Comparison of ENCODE assay signal across 17 cellular contexts in the genomic region with DNA sequence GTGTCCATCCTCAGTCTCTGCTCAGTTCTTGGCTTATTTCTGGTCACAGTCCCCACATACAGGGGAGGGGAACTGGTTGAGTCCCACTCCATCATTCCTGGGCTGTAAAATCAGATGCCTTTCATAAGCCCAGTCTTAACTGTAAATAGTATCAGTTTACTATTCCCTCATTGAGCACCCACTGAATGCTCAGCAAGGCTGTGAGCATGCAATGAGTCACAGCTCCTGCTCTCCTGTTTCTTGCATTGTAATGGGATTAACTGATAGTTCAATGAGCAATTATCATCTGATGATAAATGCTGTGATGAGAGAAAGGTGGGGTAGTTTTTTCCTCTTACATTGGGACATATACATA.
DNase-seq lines count a peak whose midpoint lies in the region; ATAC-seq and TF ChIP-seq lines count a peak whose summit lies in the region.
"Had no signal": no experiment of that assay in that cellular context is flagged by ENCODE, and none has a peak within 500 bp of the region (broad histone marks: within the 10 kb centered on the region; RNA-seq: fewer than 3 reads in every experiment).

No MANE protein-coding gene starts in this region.

- H3K27me3 Mint-ChIP-seq in chondrocyte (ENCODE audit: low read depth) = no peaks in the 10 kb centered on the region

- H3K4me1 ChIP-seq in IMR-90 (ENCODE audit: control insufficient read depth, insufficient read depth, low read length) (peaks cover 19% of the 10 kb centered on the region), left lung (peaks cover 0 to 8% of the 10 kb centered on the region in 2 donors)

- H4K91ac ChIP-seq in IMR-90 (ENCODE audit: insufficient read depth, low read depth, low read length) = peak overlapping the region; percentile 61

- peak overlapping the region; percentile 53 for H2AFZ ChIP-seq in IMR-90 (replicated peaks; ENCODE audit: low read length, poor library complexity)

- H3K4me2 ChIP-seq in IMR-90 (ENCODE audit: low read depth, low read length) = peak overlapping the region; percentile 72; the same call in 1 of the 2 replicates

- H3K36me3 ChIP-seq in IMR-90 (ENCODE audit: control insufficient read depth, insufficient read depth, low read length) (no peaks in the 10 kb centered on the region), left lung (no peaks in the 10 kb centered on the region)
- H3K36me3 ChIP-seq: esophagus squamous epithelium, ovary had no signal

- in situ Hi-C loops in IMR-90 (cut with MboI; ENCODE audit: low sequenced_read_pairs) (no loop called here), GM13976 (cut with MboI; ENCODE audit: low sequenced_read_pairs, unreplicated experiment) (no loop called here)

- peak overlapping the region; percentile 92 for H2BK5ac ChIP-seq in IMR-90 (ENCODE audit: low read depth, low read length, poor library complexity, severe bottlenecking)

- H3K27ac ChIP-seq in IMR-90 (ENCODE audit: insufficient read depth, low read length) (peak overlapping the region; percentile 58), left lung (no peak overlapping the region), substantia nigra (ENCODE audit: low read depth, low read length, poor library complexity, severe bottlenecking) (no peak overlapping the region)
- H3K27ac ChIP-seq: esophagus squamous epithelium, HL-60, ovary had no signal

- H3K14ac ChIP-seq in IMR-90 (replicated peaks; ENCODE audit: low read depth, low read length) = peak overlapping the region; percentile 54

- H2BK20ac ChIP-seq in IMR-90 (ENCODE audit: low read depth, low read length) = peak overlapping the region; percentile 81

- H4K8ac ChIP-seq in IMR-90 (ENCODE audit: low read depth in 2 of 2, low read length in 2 of 2) = peak overlapping the region; percentile 57 to 77

- peak overlapping the region; percentile 18 for H2AK9ac ChIP-seq in IMR-90 (replicated peaks; ENCODE audit: low read depth, low read length, poor library complexity)

- peak; percentile 64 for ATAC-seq in IMR-90 (ENCODE audit: low read depth)
- ATAC-seq in left lung = peak; percentile 47
- ATAC-seq: activated naive CD8-positive, alpha-beta T cell treated with anti-CD3 and anti-CD28 coated beads, Interleukin-2, amount 50 U/mL, for 24 hours had no signal

- no peak for TF ChIP-seq POLR2A in IMR-90 (IDR thresholded peaks at IDR 0.05; ENCODE audit: low read depth, low read length)

- peak overlapping the region; percentile 82 for H3K23ac ChIP-seq in IMR-90 (ENCODE audit: low read depth, low read length)

- H2BK120ac ChIP-seq in IMR-90 (ENCODE audit: low read depth, low read length) = peak overlapping the region; percentile 87

- H3K18ac ChIP-seq in IMR-90 (ENCODE audit: low read depth, low read length) = peak overlapping the region; percentile 65; the same call in 1 of the 2 replicates

- no peaks in the 10 kb centered on the region for H3K9me3 ChIP-seq in IMR-90 (ENCODE audit: control insufficient read depth, insufficient read depth, low read length)
- no peaks in the 10 kb centered on the region for H3K9me3 ChIP-seq in left lung
- H3K9me3 ChIP-seq: esophagus squamous epithelium, ovary had no signal

- H3K9ac ChIP-seq in IMR-90 (ENCODE audit: low read depth, low read length) = peak overlapping the region; percentile 8; the same call in 1 of the 2 replicates

- H2BK15ac ChIP-seq in IMR-90 (ENCODE audit: low read depth, low read length) = peak overlapping the region; percentile 21

- POLR2A ChIA-PET in IMR-90 (lab: Charles Lee; ENCODE audit: unreplicated experiment) = interaction anchor here (0.6 to 1.4 kb wide), 4 partner anchors 116 to 336 kb away, joined by 3 to 5 read pairs (median 3); no protein-coding TSS in a partner anchor

- H3K79me1 ChIP-seq in IMR-90 (ENCODE audit: low read depth in 1 of 2, low read length in 2 of 2) = peaks cover 0 to 11% of the 10 kb centered on the region in 2 experiments; a peak in 2 of 4 replicates

- H3K4me3 ChIP-seq in IMR-90 (ENCODE audit: insufficient read depth, low read depth, low read length) (no peak overlapping the region), left lung (no peak overlapping the region)
- H3K4me3 ChIP-seq: esophagus squamous epithelium, ovary had no signal

- peaks cover 12% of the 10 kb centered on the region for H3K9me1 ChIP-seq in IMR-90 (ENCODE audit: insufficient read depth, low read length)

- BruUV-seq in IMR-90 (replicated peaks; lab: Mats Ljungman, UMichigan) = no TSS peak

- H4K5ac ChIP-seq in IMR-90 (ENCODE audit: low read depth, low read length) = peak overlapping the region; percentile 25; the same call in 1 of the 2 replicates

- TF ChIP-seq RAD21 in IMR-90 (IDR thresholded peaks at IDR 0.05; ENCODE audit: low read length) = no peak

- H3K27ac Mint-ChIP-seq in chondrocyte (ENCODE audit: unreplicated experiment) = peak overlapping the region; percentile 93
- H3K27ac Mint-ChIP-seq: activated naive CD8-positive, alpha-beta T cell treated with anti-CD3 and anti-CD28 coated beads, Interleukin-2, amount 50 U/mL, for 24 hours; CD4-positive, CD25-positive, alpha-beta regulatory T cell had no signal

- intact Hi-C loops in IMR-90 (cut with micrococcal nuclease) = loop anchor here (1.0 to 5.0 kb wide), 4 partner anchors 32 to 147 kb away; a partner anchor contains a TSS
- intact Hi-C loops in left lung (cut with DNase I) = no loop called here

- peak overlapping the region; percentile 59 for H3K4ac ChIP-seq in IMR-90 (ENCODE audit: low read depth, low read length)

- H3K56ac ChIP-seq in IMR-90 (ENCODE audit: extremely low read depth, insufficient read depth, low read length) = peak overlapping the region; percentile 86

- CTCF ChIA-PET in IMR-90 (lab: Yijun Ruan, JAX) = interaction anchor here (0.6 to 1.5 kb wide), 6 partner anchors 15 to 147 kb away, joined by 3 read pairs; no protein-coding TSS in a partner anchor

- no peaks in the 10 kb centered on the region for H3K27me3 ChIP-seq in IMR-90 (ENCODE audit: control insufficient read depth, insufficient read depth, low read length)
- H3K27me3 ChIP-seq in left lung = no peaks in the 10 kb centered on the region
- H3K27me3 ChIP-seq: ovary had no signal

- H3K9me3 Mint-ChIP-seq in chondrocyte (ENCODE audit: low read depth) = no peaks in the 10 kb centered on the region
- H3K9me3 Mint-ChIP-seq: activated naive CD8-positive, alpha-beta T cell treated with anti-CD3 and anti-CD28 coated beads, Interleukin-2, amount 50 U/mL, for 24 hours had no signal

- DNase-seq in AG08395 (ENCODE audit: low spot score) = peak; percentile 58
- peak; percentile 92 for DNase-seq in IMR-90
- DNase-seq in chondrocyte (ENCODE audit: low spot score) = no peak
- DNase-seq in left lung = no peak
- no peak for DNase-seq in superior temporal gyrus (ENCODE audit: extremely low spot score)
- no peak for DNase-seq in GM13976 (ENCODE audit: low spot score)
- no peak for DNase-seq in substantia nigra (lab: John Stamatoyannopoulos, UW)
- no peak for DNase-seq in activated CD8-positive, alpha-beta memory T cell treated with anti-CD3 and anti-CD28 coated beads, Interleukin-2, amount 50 U/mL, for 4 hours
- DNase-seq: activated naive CD8-positive, alpha-beta T cell treated with anti-CD3 and anti-CD28 coated beads, Interleukin-2, amount 50 U/mL, for 24 hours; CD4-positive, CD25-positive, alpha-beta regulatory T cell; esophagus squamous epithelium; NCI-H1417; NK-92 treated with Interleukin-12 subunit alpha and Interleukin-12 subunit beta, amount 100 ng/mL, for 24 hours; ovary; stimulated activated CD4-positive, alpha-beta T cell treated with anti-CD3 and anti-CD28 coated beads, Interleukin-4, amount 100 ng/mL, for 4 hours; T-helper 9 cell had no signal

- dilution Hi-C loops in IMR-90 (cut with HindIII; ENCODE audit: low sequenced_read_pairs, unreplicated experiment) = no loop called here

- H3K4me3 Mint-ChIP-seq in chondrocyte (ENCODE audit: unreplicated experiment) = no peak overlapping the region
- H3K4me3 Mint-ChIP-seq: activated naive CD8-positive, alpha-beta T cell treated with anti-CD3 and anti-CD28 coated beads, Interleukin-2, amount 50 U/mL, for 24 hours; CD4-positive, CD25-positive, alpha-beta regulatory T cell had no signal

- TF ChIP-seq CTCF in IMR-90 (conservative IDR thresholded peaks at IDR 0.05; ENCODE audit: low read depth, low read length) (no peak), chondrocyte (IDR thresholded peaks at IDR 0.05) (no peak), left lung (IDR thresholded peaks at IDR 0.05) (no peak), GM13976 (IDR thresholded peaks at IDR 0.05; ENCODE audit: borderline replicate concordance, control extremely low read depth, extremely low read depth, insufficient read depth, missing control alignments) (no peak)

- H3K36me3 Mint-ChIP-seq in chondrocyte (ENCODE audit: low read depth) = no peaks in the 10 kb centered on the region
- H3K36me3 Mint-ChIP-seq: CD4-positive, CD25-positive, alpha-beta regulatory T cell had no signal

- peak overlapping the region; percentile 21 for H2AK5ac ChIP-seq in IMR-90 (ENCODE audit: low read depth, low read length)

- peaks cover 7% of the 10 kb centered on the region for H4K20me1 ChIP-seq in IMR-90 (ENCODE audit: insufficient read depth, low read length)

- H3K4me1 Mint-ChIP-seq in chondrocyte (ENCODE audit: low read depth) = peaks cover 71% of the 10 kb centered on the region
- H3K4me1 Mint-ChIP-seq: activated naive CD8-positive, alpha-beta T cell treated with anti-CD3 and anti-CD28 coated beads, Interleukin-2, amount 50 U/mL, for 24 hours had no signal

TF ChIP-seq in IMR-90, 13 proteins besides CTCF, POLR2A, EP300 and RAD21 (continues in another document):
- TF ChIP-seq CEBPB (IDR thresholded peaks at IDR 0.05; ENCODE audit: low read depth, low read length) (peak; percentile 37; the same call in 1 of the 2 replicates), RCOR1 (IDR thresholded peaks at IDR 0.05; ENCODE audit: insufficient replicate concordance, low read length) (no peak), MAZ (IDR thresholded peaks at IDR 0.05; ENCODE audit: borderline replicate concordance, low read depth, low read length) (no peak), RFX5 (IDR thresholded peaks at IDR 0.05; ENCODE audit: low read depth, low read length) (no peak), CHD1 (IDR thresholded peaks at IDR 0.05; ENCODE audit: low read depth, low read length) (no peak), SMC3 (IDR thresholded peaks at IDR 0.05; ENCODE audit: low read depth, low read length) (no peak), NFE2L2 (IDR thresholded peaks at IDR 0.05; ENCODE audit: low read depth, low read length) (0 out of 2 replicates have a peak, but pooled peaks have one; percentile 24), BHLHE40 (IDR thresholded peaks at IDR 0.05; ENCODE audit: low read depth, low read length) (peak; percentile 40; the same call in 1 of the 2 replicates)
- TF ChIP-seq, protein P1, sequence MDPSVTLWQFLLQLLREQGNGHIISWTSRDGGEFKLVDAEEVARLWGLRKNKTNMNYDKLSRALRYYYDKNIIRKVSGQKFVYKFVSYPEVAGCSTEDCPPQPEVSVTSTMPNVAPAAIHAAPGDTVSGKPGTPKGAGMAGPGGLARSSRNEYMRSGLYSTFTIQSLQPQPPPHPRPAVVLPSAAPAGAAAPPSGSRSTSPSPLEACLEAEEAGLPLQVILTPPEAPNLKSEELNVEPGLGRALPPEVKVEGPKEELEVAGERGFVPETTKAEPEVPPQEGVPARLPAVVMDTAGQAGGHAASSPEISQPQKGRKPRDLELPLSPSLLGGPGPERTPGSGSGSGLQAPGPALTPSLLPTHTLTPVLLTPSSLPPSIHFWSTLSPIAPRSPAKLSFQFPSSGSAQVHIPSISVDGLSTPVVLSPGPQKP (IDR thresholded peaks at IDR 0.05; ENCODE audit: borderline replicate concordance, low read depth, low read length) = no peak

Comparison
In these comparisons a context has a peak if more than half of its experiments do, and no peak if none do; other contexts are left out.
1. DNase-seq: peak in AG08395 (single experiment) and IMR-90 (single experiment); none in chondrocyte (single experiment), left lung (0 of 2), superior temporal gyrus (single experiment), GM13976 (single experiment), substantia nigra (0 of 49) and activated CD8-positive, alpha-beta memory T cell treated with anti-CD3 and anti-CD28 coated beads, Interleukin-2, amount 50 U/mL, for 4 hours (single experiment).